Comparison of ENCODE assay signal across 9 cellular contexts in the genomic region with DNA sequence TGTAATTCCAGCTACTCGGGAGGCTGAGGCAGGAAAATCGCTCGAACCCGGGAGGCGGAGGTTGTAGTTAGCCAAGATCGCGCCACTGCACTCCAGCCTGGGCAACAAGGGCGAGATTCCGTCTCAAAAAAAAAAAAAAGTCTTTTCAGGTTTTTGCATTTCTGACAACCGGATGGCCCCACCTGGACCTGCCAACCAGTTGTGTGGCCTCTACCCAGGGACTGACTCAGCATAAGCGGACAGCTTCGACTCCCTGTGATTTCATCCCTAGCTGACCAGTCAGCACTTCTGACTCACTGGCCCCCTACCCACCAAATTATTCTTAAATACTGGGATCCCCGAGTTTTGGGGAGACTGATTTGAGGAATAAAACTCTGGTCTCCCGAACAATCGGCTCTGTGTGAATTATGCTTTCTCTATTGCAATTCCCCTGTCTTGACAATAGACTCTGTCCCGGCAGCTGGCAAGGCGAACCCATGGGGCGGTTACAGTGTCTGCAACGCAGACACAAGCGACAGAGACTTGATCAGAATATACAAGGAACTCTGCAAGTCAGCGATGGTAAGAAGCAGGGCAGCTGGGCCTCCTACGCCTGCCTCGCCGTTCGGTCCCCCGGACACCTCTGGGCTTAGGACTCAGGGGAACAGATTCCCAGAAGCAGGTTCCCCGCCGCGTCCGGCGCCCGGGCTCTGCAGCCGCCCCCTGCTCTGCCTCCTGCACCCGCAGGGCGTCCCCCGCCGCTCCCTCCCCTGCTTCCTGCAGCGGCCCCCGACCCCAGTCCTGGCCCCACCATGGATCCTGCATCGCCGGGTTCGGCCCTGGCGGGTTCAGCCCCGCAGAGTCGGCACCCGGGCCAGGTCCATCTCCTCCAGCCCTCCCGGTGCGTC. TPM values are rescaled to one million over a fixed set of nuclear protein-coding genes. Genes with fewer than 3 reads are reported as not detected.
DNase-seq lines count a peak whose midpoint lies in the region; ATAC-seq and TF ChIP-seq lines count a peak whose summit lies in the region.
"Had no signal": no experiment of that assay in that cellular context is flagged by ENCODE, and none has a peak within 500 bp of the region (broad histone marks: within the 10 kb centered on the region; RNA-seq: fewer than 3 reads in every experiment).

No MANE protein-coding gene starts in this region.

- H3K4me3 Mint-ChIP-seq in CD14-positive monocyte (peak overlapping the region; percentile 81 to 91), activated B cell treated with CpG ODN at 0.5 μM for 24 hours (peak overlapping the region; percentile 76), nephron progenitor cell (peak overlapping the region; percentile 83)

- peak overlapping the region; percentile 92 for H3K27ac ChIP-seq in HL-60 (replicated peaks)
- H3K27ac ChIP-seq in esophagus squamous epithelium = peak overlapping the region; percentile 92 to 96 (median 94)

- intact Hi-C loops in CD14-positive monocyte (cut with micrococcal nuclease) = loop anchor here in 1 of 2 donors (5.0 kb wide), 1 partner anchor 51 kb away; a partner anchor contains a TSS
- intact Hi-C loops in activated B cell treated with CpG ODN at 0.5 μM for 24 hours (cut with micrococcal nuclease) = loop anchor here (1.0 to 2.0 kb wide), 5 partner anchors 18 to 51 kb away; a partner anchor contains a TSS
- intact Hi-C loops in esophagus squamous epithelium (cut with DNase I) = no loop called here

- TF ChIP-seq POLR2A in esophagus squamous epithelium (IDR thresholded peaks at IDR 0.05) = no peak

- H3K4me1 Mint-ChIP-seq in CD14-positive monocyte (peaks cover 35% of the 10 kb centered on the region), activated B cell treated with CpG ODN at 0.5 μM for 24 hours (peaks cover 22% of the 10 kb centered on the region), nephron progenitor cell (peaks cover 25% of the 10 kb centered on the region)

- no peaks in the 10 kb centered on the region for H3K9me3 ChIP-seq in esophagus squamous epithelium

- H3K27me3 Mint-ChIP-seq in CD14-positive monocyte (ENCODE audit: low read depth in 3 of 3) (no peaks in the 10 kb centered on the region), activated B cell treated with CpG ODN at 0.5 μM for 24 hours (no peaks in the 10 kb centered on the region), nephron progenitor cell (ENCODE audit: low read depth, poor library complexity) (peaks cover 19% of the 10 kb centered on the region)

- no peak for TF ChIP-seq CTCF in CD14-positive monocyte (IDR thresholded peaks at IDR 0.05)
- TF ChIP-seq CTCF in HL-60 (IDR thresholded peaks at IDR 0.05; ENCODE audit: insufficient read depth, low read length) = no peak
- TF ChIP-seq CTCF in activated B cell treated with CpG ODN at 0.5 μM for 24 hours (IDR thresholded peaks at IDR 0.05) = no peak
- no peak for TF ChIP-seq CTCF in esophagus squamous epithelium (IDR thresholded peaks at IDR 0.05)
- no peak for TF ChIP-seq CTCF in nephron progenitor cell (IDR thresholded peaks at IDR 0.05)

- H3K36me3 Mint-ChIP-seq in CD14-positive monocyte (peaks cover 0 to 9% of the 10 kb centered on the region in 2 donors), activated B cell treated with CpG ODN at 0.5 μM for 24 hours (ENCODE audit: low read depth) (no peaks in the 10 kb centered on the region), nephron progenitor cell (ENCODE audit: low read depth) (no peaks in the 10 kb centered on the region)

- no peaks in the 10 kb centered on the region for H3K27me3 ChIP-seq in HL-60 (ENCODE audit: insufficient read depth, poor library complexity, severe bottlenecking)
- H3K27me3 ChIP-seq in esophagus squamous epithelium = no peaks in the 10 kb centered on the region

- H3K4me1 ChIP-seq in esophagus squamous epithelium = peaks cover 4 to 62% (median 22%) of the 10 kb centered on the region in 3 donors

- ATAC-seq in GM19395 (IDR thresholded peaks at IDR 0.05; ENCODE audit: unreplicated experiment) = peak; percentile 48
- peak; percentile 6 for ATAC-seq in activated B cell treated with CpG ODN at 0.5 μM for 24 hours (ENCODE audit: low read depth)

- POLR2A ChIA-PET in activated B cell treated with CpG ODN at 0.5 μM for 24 hours (lab: Charles Lee) = interaction anchor here (0.6 to 2.7 kb wide), 12 partner anchors 20 to 1196 kb away, joined by 3 to 26 read pairs (median 4); a partner anchor contains a TSS

- DNase-seq in CD14-positive monocyte (ENCODE audit: low spot score) (no peak), HL-60 (ENCODE audit: low read depth in 1 of 2, low spot score in 1 of 2) (peak in 1 of 2 experiments; percentile 67), activated B cell treated with CpG ODN at 0.5 μM for 24 hours (no peak), esophagus squamous epithelium (lab: John Stamatoyannopoulos, UW) (no peak), nephron progenitor cell (no peak), NCI-H2081 treated with DMSO at 0.1 percent for 48 hours (lab: John Stamatoyannopoulos, UW) (no peak), H4 (ENCODE audit: low spot score) (no peak)

- H3K27ac Mint-ChIP-seq in CD14-positive monocyte = peak overlapping the region in 2 of 7 donors; percentile 30 to 42
- peak overlapping the region; percentile 59 for H3K27ac Mint-ChIP-seq in activated B cell treated with CpG ODN at 0.5 μM for 24 hours
- H3K27ac Mint-ChIP-seq in nephron progenitor cell = no peak overlapping the region

- peaks cover 0 to 13% (median 0%) of the 10 kb centered on the region in 3 donors for H3K36me3 ChIP-seq in esophagus squamous epithelium

- WGBS in esophagus squamous epithelium, 2 donors = 18 to 49% methylated on average over 16 to 18 of the region's 48 CpGs

- H3K4me3 ChIP-seq in HL-60 (replicated peaks; ENCODE audit: insufficient read depth, low read length) (peak overlapping the region; percentile 91), esophagus squamous epithelium (peak overlapping the region; percentile 83 to 96 (median 88))

- H3K9me3 Mint-ChIP-seq in CD14-positive monocyte (no peaks in the 10 kb centered on the region), activated B cell treated with CpG ODN at 0.5 μM for 24 hours (no peaks in the 10 kb centered on the region), nephron progenitor cell (no peaks in the 10 kb centered on the region)

- CTCF ChIA-PET in activated B cell treated with CpG ODN at 0.5 μM for 24 hours (lab: Charles Lee) = interaction anchor here (0.7 to 2.6 kb wide), 2 partner anchors 12 to 51 kb away, joined by 4 to 8 read pairs; a partner anchor contains a TSS

RNA-seq across cellular contexts. Expression of a gene that starts 0.7 kb away (rescaled TPM):
- 1,000 to 10,000 TPM; 1,224 to 1,249 TPM for polyA plus RNA-seq in CD14-positive monocyte
- total RNA-seq in activated B cell treated with CpG ODN at 0.5 μM for 24 hours (194 and 244 TPM in 2 replicates), esophagus squamous epithelium (100 to 1,000 TPM; 311 to 629 (median 504) TPM)
- 600 and 603 TPM in 2 replicates for total RNA-seq in H4 (2014; rRNA removed; shearing (Covaris generic))

RNA-seq across cellular contexts. Expression of a gene that starts 30.8 kb away (rescaled TPM):
- polyA plus RNA-seq in CD14-positive monocyte = 1 to 10 TPM; 4.5 to 4.6 TPM
- total RNA-seq in activated B cell treated with CpG ODN at 0.5 μM for 24 hours (60.3 and 63.3 TPM in 2 replicates), esophagus squamous epithelium (10 to 100 TPM; 20.2 to 38.7 (median 21.6) TPM)
- total RNA-seq in H4 (2014; rRNA removed; shearing (Covaris generic)) = 15.5 and 24.8 TPM in 2 replicates

RNA-seq across cellular contexts. Expression of a gene that starts 40.5 kb away (rescaled TPM):
- polyA plus RNA-seq in CD14-positive monocyte = not detected
- total RNA-seq in activated B cell treated with CpG ODN at 0.5 μM for 24 hours (5.6 and 5.9 TPM in 2 replicates), esophagus squamous epithelium (100 to 1,000 TPM; 163 to 367 (median 238) TPM)
- total RNA-seq in H4 (2014; rRNA removed; shearing (Covaris generic)) = 0.12 TPM in 1 of 2 replicates, not detected in the other

RNA-seq across cellular contexts. Expression of a gene that starts 43.4 kb away (rescaled TPM):
- not detected for polyA plus RNA-seq in CD14-positive monocyte
- total RNA-seq in activated B cell treated with CpG ODN at 0.5 μM for 24 hours (0.27 and 0.34 TPM in 2 replicates), esophagus squamous epithelium (under 1 TPM in 1 of 4 donors, not detected in 3; 0.15 TPM)
- total RNA-seq in H4 (2014; rRNA removed; shearing (Covaris generic)) = not detected in 2 replicates
- total RNA-seq: NCI-H460 had no signal

RNA-seq across cellular contexts. Expression of a gene that starts 50.9 kb away (rescaled TPM):
- polyA plus RNA-seq in CD14-positive monocyte = 10 to 100 TPM; 31.6 to 37.3 TPM
- total RNA-seq in activated B cell treated with CpG ODN at 0.5 μM for 24 hours (34.1 and 44.4 TPM in 2 replicates), esophagus squamous epithelium (10 to 100 TPM; 16.1 to 55.3 (median 18.1) TPM)
- total RNA-seq in H4 (2014; rRNA removed; shearing (Covaris generic)) = 15.8 and 16.4 TPM in 2 replicates

Comparison
In these comparisons a context has a peak if more than half of its experiments do, and no peak if none do; other contexts are left out.
1. RNA of a gene that starts 40.5 kb away (total RNA-seq): 163 to 367 TPM in esophagus squamous epithelium; 5.6 to 5.9 TPM in activated B cell treated with CpG ODN at 0.5 μM for 24 hours and 0.12 TPM in H4; every median in the first group is over 10 times any median in the second.
2. Peak in every context shown above with its lines, with median percentiles within 50 percentile points of each other: H3K4me3 Mint-ChIP-seq.